ENCODE assay signal across 8 cellular contexts in the genomic region with DNA sequence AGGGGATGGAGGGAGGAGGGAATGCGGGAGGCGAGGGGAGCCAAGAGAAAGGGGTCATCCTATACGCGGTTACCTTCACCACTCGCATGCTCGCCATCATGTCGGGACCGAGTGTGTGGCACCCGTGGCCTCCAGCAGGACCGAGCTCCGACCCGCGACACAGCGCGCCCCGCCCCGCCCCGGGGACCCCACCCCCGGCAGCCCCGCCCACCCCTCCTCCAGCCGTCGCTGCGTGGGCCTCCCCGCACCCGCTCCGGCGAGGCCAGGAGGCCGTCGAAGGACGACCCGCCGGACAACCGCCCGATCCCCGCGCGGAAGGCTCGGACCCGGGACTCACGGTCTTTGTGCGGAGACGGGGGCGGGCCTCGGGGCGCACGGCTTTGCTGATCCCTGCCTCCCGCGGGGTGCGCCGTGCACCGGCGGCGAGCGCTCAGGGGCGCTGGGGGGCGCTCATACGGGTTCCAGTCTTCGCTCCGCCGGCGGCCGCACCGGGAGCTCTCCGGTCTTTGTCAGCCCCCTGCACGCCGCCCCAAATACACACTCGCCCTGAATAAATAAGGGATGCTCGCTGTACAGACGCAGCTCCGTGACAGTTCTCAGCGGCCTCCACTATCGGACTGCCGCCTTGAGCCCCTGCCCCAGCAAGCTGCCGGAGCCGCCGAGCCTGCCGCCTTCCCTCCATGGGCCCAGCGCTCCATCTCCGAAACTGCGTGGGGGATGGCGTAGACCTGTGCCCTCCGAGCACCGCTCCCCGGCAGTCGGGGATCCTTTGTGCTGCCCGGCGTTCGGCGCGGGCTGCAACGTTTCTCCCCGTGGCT. TPM values are rescaled to one million over a fixed set of nuclear protein-coding genes. Genes with fewer than 3 reads are reported as not detected.
A peak's percentile ranks its signal among the peaks of the same experiment; 100 is the strongest.
DNase-seq lines count a peak whose midpoint lies in the region; ATAC-seq, FAIRE-seq and TF ChIP-seq lines count a peak whose summit lies in the region.

A gene (minus strand): TSS at position 161 of the 818 bp plus-strand sequence. CDS start 61 bp downstream, at position 100.

- no peaks in the 10 kb centered on the region for H3K9me3 ChIP-seq in MM.1S (replicated peaks; ENCODE audit: insufficient read depth, low read length)

- H3K27me3 Mint-ChIP-seq in WTC11 (ENCODE audit: low read depth) = peaks cover 7% of the 10 kb centered on the region

- POLR2A ChIA-PET in WTC11 (lab: Charles Lee) = interaction anchor here (0.7 to 4.6 kb wide), 10 partner anchors 21 to 100 kb away, joined by 3 to 43 read pairs (median 5); a partner anchor contains a TSS

- H3K4me3 ChIP-seq in MM.1S (ENCODE audit: low read length) = peak within 1 kb of the TSS; percentile 100
- peak within 1 kb of the TSS; percentile 88 to 92 for H3K4me3 ChIP-seq in cardiac fibroblast (replicated peaks in 1 of 2; ENCODE audit: low read depth in 2 of 2, low read length in 2 of 2)

- H3K27ac ChIP-seq in MM.1S (ENCODE audit: low read length) = peak within 1 kb of the TSS; percentile 60; the same call in 1 of the 2 replicates

- DNase-seq in GM12891 (ENCODE audit: insufficient read length, low spot score) (peak; percentile 75), HCEC 1CT (peak; percentile 53), MM.1S (peak; percentile 64), WTC11 (ENCODE audit: low spot score) (peak; percentile 91), cardiac fibroblast (ENCODE audit: low read depth in 2 of 2) (peak in 1 of 2 donors; percentile 38), inferior parietal cortex (ENCODE audit: extremely low spot score) (peak; percentile 52), amniotic stem cell (lab: John Stamatoyannopoulos, UW) (no peak)
- DNase-seq in stimulated activated CD4-positive, alpha-beta T cell treated with anti-CD3 and anti-CD28 coated beads, Interleukin-12 subunit alpha, Interleukin-12 subunit beta, amount 100 ng/mL, for 24 hours (ENCODE audit: low read depth in 2 of 2) = peak; percentile 41 to 50

- H3K9me3 Mint-ChIP-seq in WTC11 = no peaks in the 10 kb centered on the region

- CTCF ChIA-PET in WTC11 (lab: Charles Lee) = interaction anchor here (0.5 to 9.3 kb wide), 36 partner anchors 9 to 222 kb away, joined by 3 to 363 read pairs (median 4); a partner anchor contains a TSS

- H3K27ac Mint-ChIP-seq in WTC11 = peak within 1 kb of the TSS; percentile 89

- peak within 1 kb of the TSS; percentile 96 for H3K4me2 ChIP-seq in MM.1S (ENCODE audit: low read depth, low read length)

- H2AFZ ChIP-seq in MM.1S (ENCODE audit: low read length) = peak within 1 kb of the TSS; percentile 99

- no peaks in the 10 kb centered on the region for H3K36me3 Mint-ChIP-seq in WTC11

- no peaks in the 10 kb centered on the region for H3K36me3 ChIP-seq in MM.1S (replicated peaks; ENCODE audit: insufficient read depth, low read length)

- no peaks in the 10 kb centered on the region for H4K20me1 ChIP-seq in MM.1S (ENCODE audit: insufficient read depth, low read length)

- H3K79me2 ChIP-seq in MM.1S (ENCODE audit: low read length) = peaks cover 43% of the 10 kb centered on the region

- TF ChIP-seq CTCF in MM.1S (IDR thresholded peaks at IDR 0.05; ENCODE audit: low read length) = no peak; the same call in 1 of the 2 replicates
- TF ChIP-seq CTCF in WTC11 (IDR thresholded peaks at IDR 0.05) = no peak
- no peak for TF ChIP-seq CTCF in cardiac fibroblast (IDR thresholded peaks at IDR 0.05; ENCODE audit: low read depth, low read length)

- peak within 1 kb of the TSS; percentile 95 for H3K4me3 Mint-ChIP-seq in WTC11

- peaks cover 8% of the 10 kb centered on the region; the same call in 1 of the 2 replicates for H3F3A ChIP-seq in MM.1S (ENCODE audit: insufficient read depth, low read length)

- H3K9me2 ChIP-seq in MM.1S (replicated peaks; ENCODE audit: insufficient read depth, low read length) = no peaks in the 10 kb centered on the region

- TF ChIP-seq POLR2A in GM12891 (IDR thresholded peaks at IDR 0.05; ENCODE audit: low read depth, low read length) = no peak

- no peaks in the 10 kb centered on the region; the same call in 1 of the 2 replicates for H3K4me1 ChIP-seq in MM.1S (ENCODE audit: low read length)

- H3K4me1 Mint-ChIP-seq in WTC11 = peaks cover 28% of the 10 kb centered on the region

- ATAC-seq in WTC11 = peak; percentile 82

- H3K9ac ChIP-seq in MM.1S (ENCODE audit: low read length) = peak within 1 kb of the TSS; percentile 77

- peak; percentile 90 for FAIRE-seq in GM12891 (lab: Jason Lieb, UNC)

- H3K27me3 ChIP-seq in MM.1S (replicated peaks; ENCODE audit: insufficient read depth, low read length) = no peaks in the 10 kb centered on the region

TF ChIP-seq in GM12891, 5 proteins besides CTCF, POLR2A, EP300 and RAD21:
- TF ChIP-seq POLR2AphosphoS5 (IDR thresholded peaks at IDR 0.05; ENCODE audit: low read depth, low read length) (no peak), PAX5 (IDR thresholded peaks at IDR 0.05; ENCODE audit: insufficient read depth, low read length, severe bottlenecking) (no peak), TAF1 (IDR thresholded peaks at IDR 0.05; ENCODE audit: low read depth, low read length) (peak; percentile 29; the same call in 1 of the 2 replicates), SPI1 (IDR thresholded peaks at IDR 0.05; ENCODE audit: low read depth, low read length) (no peak)

TF ChIP-seq in WTC11, 78 proteins besides CTCF, POLR2A, EP300 and RAD21 (continues in another document):
- TF ChIP-seq, protein P1, sequence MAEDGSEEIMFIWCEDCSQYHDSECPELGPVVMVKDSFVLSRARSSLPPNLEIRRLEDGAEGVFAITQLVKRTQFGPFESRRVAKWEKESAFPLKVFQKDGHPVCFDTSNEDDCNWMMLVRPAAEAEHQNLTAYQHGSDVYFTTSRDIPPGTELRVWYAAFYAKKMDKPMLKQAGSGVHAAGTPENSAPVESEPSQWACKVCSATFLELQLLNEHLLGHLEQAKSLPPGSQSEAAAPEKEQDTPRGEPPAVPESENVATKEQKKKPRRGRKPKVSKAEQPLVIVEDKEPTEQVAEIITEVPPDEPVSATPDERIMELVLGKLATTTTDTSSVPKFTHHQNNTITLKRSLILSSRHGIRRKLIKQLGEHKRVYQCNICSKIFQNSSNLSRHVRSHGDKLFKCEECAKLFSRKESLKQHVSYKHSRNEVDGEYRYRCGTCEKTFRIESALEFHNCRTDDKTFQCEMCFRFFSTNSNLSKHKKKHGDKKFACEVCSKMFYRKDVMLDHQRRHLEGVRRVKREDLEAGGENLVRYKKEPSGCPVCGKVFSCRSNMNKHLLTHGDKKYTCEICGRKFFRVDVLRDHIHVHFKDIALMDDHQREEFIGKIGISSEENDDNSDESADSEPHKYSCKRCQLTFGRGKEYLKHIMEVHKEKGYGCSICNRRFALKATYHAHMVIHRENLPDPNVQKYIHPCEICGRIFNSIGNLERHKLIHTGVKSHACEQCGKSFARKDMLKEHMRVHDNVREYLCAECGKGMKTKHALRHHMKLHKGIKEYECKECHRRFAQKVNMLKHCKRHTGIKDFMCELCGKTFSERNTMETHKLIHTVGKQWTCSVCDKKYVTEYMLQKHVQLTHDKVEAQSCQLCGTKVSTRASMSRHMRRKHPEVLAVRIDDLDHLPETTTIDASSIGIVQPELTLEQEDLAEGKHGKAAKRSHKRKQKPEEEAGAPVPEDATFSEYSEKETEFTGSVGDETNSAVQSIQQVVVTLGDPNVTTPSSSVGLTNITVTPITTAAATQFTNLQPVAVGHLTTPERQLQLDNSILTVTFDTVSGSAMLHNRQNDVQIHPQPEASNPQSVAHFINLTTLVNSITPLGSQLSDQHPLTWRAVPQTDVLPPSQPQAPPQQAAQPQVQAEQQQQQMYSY (CRISPR knock-in tag; IDR thresholded peaks at IDR 0.05) = no peak
- TF ChIP-seq TEAD1 (CRISPR knock-in tag; IDR thresholded peaks at IDR 0.05) (no peak), SP1 (CRISPR knock-in tag; conservative IDR thresholded peaks at IDR 0.05) (peak; percentile 49), RORB (CRISPR knock-in tag; IDR thresholded peaks at IDR 0.05) (no peak), ZNF423 (CRISPR knock-in tag; IDR thresholded peaks at IDR 0.05) (peak; percentile 49), ZBTB21 (CRISPR knock-in tag; IDR thresholded peaks at IDR 0.05; ENCODE audit: borderline replicate concordance) (no peak), FOXP1 (CRISPR knock-in tag; IDR thresholded peaks at IDR 0.05; ENCODE audit: borderline replicate concordance) (peak; percentile 82; the same call in 1 of the 2 replicates), JUN (CRISPR knock-in tag; IDR thresholded peaks at IDR 0.05) (no peak)
- TF ChIP-seq, protein P2, sequence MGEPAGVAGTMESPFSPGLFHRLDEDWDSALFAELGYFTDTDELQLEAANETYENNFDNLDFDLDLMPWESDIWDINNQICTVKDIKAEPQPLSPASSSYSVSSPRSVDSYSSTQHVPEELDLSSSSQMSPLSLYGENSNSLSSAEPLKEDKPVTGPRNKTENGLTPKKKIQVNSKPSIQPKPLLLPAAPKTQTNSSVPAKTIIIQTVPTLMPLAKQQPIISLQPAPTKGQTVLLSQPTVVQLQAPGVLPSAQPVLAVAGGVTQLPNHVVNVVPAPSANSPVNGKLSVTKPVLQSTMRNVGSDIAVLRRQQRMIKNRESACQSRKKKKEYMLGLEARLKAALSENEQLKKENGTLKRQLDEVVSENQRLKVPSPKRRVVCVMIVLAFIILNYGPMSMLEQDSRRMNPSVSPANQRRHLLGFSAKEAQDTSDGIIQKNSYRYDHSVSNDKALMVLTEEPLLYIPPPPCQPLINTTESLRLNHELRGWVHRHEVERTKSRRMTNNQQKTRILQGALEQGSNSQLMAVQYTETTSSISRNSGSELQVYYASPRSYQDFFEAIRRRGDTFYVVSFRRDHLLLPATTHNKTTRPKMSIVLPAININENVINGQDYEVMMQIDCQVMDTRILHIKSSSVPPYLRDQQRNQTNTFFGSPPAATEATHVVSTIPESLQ (CRISPR knock-in tag; IDR thresholded peaks at IDR 0.05) = no peak
- TF ChIP-seq, protein P3, sequence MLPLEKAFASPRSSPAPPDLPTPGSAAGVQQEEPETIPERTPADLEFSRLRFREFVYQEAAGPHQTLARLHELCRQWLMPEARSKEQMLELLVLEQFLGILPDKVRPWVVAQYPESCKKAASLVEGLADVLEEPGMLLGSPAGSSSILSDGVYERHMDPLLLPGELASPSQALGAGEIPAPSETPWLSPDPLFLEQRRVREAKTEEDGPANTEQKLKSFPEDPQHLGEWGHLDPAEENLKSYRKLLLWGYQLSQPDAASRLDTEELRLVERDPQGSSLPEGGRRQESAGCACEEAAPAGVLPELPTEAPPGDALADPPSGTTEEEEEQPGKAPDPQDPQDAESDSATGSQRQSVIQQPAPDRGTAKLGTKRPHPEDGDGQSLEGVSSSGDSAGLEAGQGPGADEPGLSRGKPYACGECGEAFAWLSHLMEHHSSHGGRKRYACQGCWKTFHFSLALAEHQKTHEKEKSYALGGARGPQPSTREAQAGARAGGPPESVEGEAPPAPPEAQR (CRISPR knock-in tag; IDR thresholded peaks at IDR 0.05) = no peak

RNA-seq across cellular contexts. Expression of the gene that starts here (rescaled TPM):
- polyA plus RNA-seq in GM12891 (2012; ENCODE audit: low read depth, missing spikeins) = 123 TPM
- total RNA-seq in WTC11 (2021) = 38.8 to 48.5 TPM (median 47.4 TPM) in 3 replicates
